In genomic region chr3:61805510-61806080, GRCh38 we compare ENCODE assay signal across 13 cellular contexts.
DNase-seq lines count a peak whose midpoint lies in the region; ATAC-seq and TF ChIP-seq lines count a peak whose summit lies in the region.
"Had no signal": no experiment of that assay in that cellular context is flagged by ENCODE, and none has a peak within 500 bp of the region (broad histone marks: within the 10 kb centered on the region; RNA-seq: fewer than 3 reads in every experiment).

No MANE protein-coding gene starts in this region.

- DNase-seq in Daoy (ENCODE audit: low read depth) (peak; percentile 16), NCI-H1930 (lab: John Stamatoyannopoulos, UW) (peak; percentile 5 to 9), fibroblast of the conjunctiva (ENCODE audit: low read depth) (peak; percentile 48), gastrocnemius medialis (no peak), NCI-H1105 treated with DMSO at 0.1 percent for 48 hours (lab: John Stamatoyannopoulos, UW) (no peak), NCI-H524 (lab: John Stamatoyannopoulos, UW) (no peak), hypothalamus (lab: John Stamatoyannopoulos, UW) (no peak)
- DNase-seq: activated CD8-positive, alpha-beta T cell treated with anti-CD3 and anti-CD28 coated beads for 36 hours; effector memory CD8-positive, alpha-beta T cell; NCI-H2107; stimulated activated naive CD4-positive, alpha-beta T cell treated with Interleukin-2 at 50 U/mL for 16 hours had no signal

- in situ Hi-C loops in gastrocnemius medialis (cut with MboI; ENCODE audit: low sequenced_read_pairs in 4 of 4), result no loop called here

- H3K36me3 ChIP-seq in gastrocnemius medialis, result no peaks in the 10 kb centered on the region
- H3K36me3 ChIP-seq: SJSA1 had no signal

- no peaks in the 10 kb centered on the region for H3K9me3 ChIP-seq in gastrocnemius medialis
- H3K9me3 ChIP-seq: SJSA1 had no signal

- no peak for TF ChIP-seq CTCF in gastrocnemius medialis (IDR thresholded peaks at IDR 0.05 in 4 of 5, conservative IDR thresholded peaks at IDR 0.05 in 1 of 5)

- peaks cover 67 to 77% of the 10 kb centered on the region in 2 donors for H3K4me1 ChIP-seq in gastrocnemius medialis
- H3K4me1 ChIP-seq: SJSA1 had no signal

- intact Hi-C loops in gastrocnemius medialis (cut with DNase I; ENCODE audit: low total_unique reads), result no loop called here

- no peak overlapping the region for H3K4me3 ChIP-seq in gastrocnemius medialis
- H3K4me3 ChIP-seq: SJSA1 had no signal

- H3K27me3 ChIP-seq in gastrocnemius medialis, result no peaks in the 10 kb centered on the region
- H3K27me3 ChIP-seq: SJSA1 had no signal

- H3K27ac ChIP-seq in gastrocnemius medialis, result peak overlapping the region; percentile 16 to 73 (median 48)
- H3K27ac ChIP-seq: SJSA1 had no signal

- TF ChIP-seq POLR2A in gastrocnemius medialis (IDR thresholded peaks at IDR 0.05), result no peak

- peak; percentile 10 to 11 for ATAC-seq in gastrocnemius medialis
- ATAC-seq in GM19467 (IDR thresholded peaks at IDR 0.05; ENCODE audit: unreplicated experiment), result no peak
- ATAC-seq: activated CD8-positive, alpha-beta T cell treated with anti-CD3 and anti-CD28 coated beads for 36 hours; effector memory CD8-positive, alpha-beta T cell had no signal

Comparison
In these comparisons a context has a peak if more than half of its experiments do, and no peak if none do; other contexts are left out.
1. DNase-seq: peak in Daoy (single experiment), NCI-H1930 (2 of 2) and fibroblast of the conjunctiva (single experiment); none in gastrocnemius medialis (0 of 2), NCI-H1105 treated with DMSO at 0.1 percent for 48 hours (single experiment), NCI-H524 (0 of 2) and hypothalamus (0 of 51).